27 cellular contexts compared by ENCODE assay signal in genomic region chr12:128083132-128083729, GRCh38.
"Had no signal": no experiment of that assay in that cellular context is flagged by ENCODE, and none has a peak within 500 bp of the region (broad histone marks: within the 10 kb centered on the region; RNA-seq: fewer than 3 reads in every experiment).

No MANE protein-coding gene starts in this region.

- H3K27ac ChIP-seq: breast epithelium, Peyer's patch, RWPE1, SJCRH30, VCaP had no signal

- H3K4me3 Mint-ChIP-seq: activated naive CD4-positive, alpha-beta T cell treated with anti-CD3 and anti-CD28 coated beads for 36 hours; activated naive CD8-positive, alpha-beta T cell treated with anti-CD3 and anti-CD28 coated beads for 36 hours had no signal

- H3K27ac Mint-ChIP-seq: activated naive CD4-positive, alpha-beta T cell treated with anti-CD3 and anti-CD28 coated beads for 36 hours; activated naive CD8-positive, alpha-beta T cell treated with anti-CD3 and anti-CD28 coated beads for 36 hours had no signal

- H3K27me3 Mint-ChIP-seq: activated naive CD8-positive, alpha-beta T cell treated with anti-CD3 and anti-CD28 coated beads for 36 hours had no signal

- H3K4me3 ChIP-seq: breast epithelium, MG63, Peyer's patch, SJCRH30 had no signal

- DNase-seq: activated CD4-positive, alpha-beta T cell treated with anti-CD3 and anti-CD28 coated beads, Interleukin-2, amount 50 U/mL, for 48 hours; activated CD4-positive, CD25-positive, alpha-beta regulatory T cell; activated CD8-positive, alpha-beta memory T cell treated with anti-CD3 and anti-CD28 coated beads, Interleukin-2, amount 50 U/mL, for 48 hours; activated effector memory CD4-positive, alpha-beta T cell treated with Interleukin-2 at 50 U/mL for 16 hours; activated naive CD4-positive, alpha-beta T cell treated with anti-CD3 and anti-CD28 coated beads for 36 hours; activated naive CD8-positive, alpha-beta T cell treated with anti-CD3 and anti-CD28 coated beads for 36 hours; activated T-cell treated with anti-CD3 and anti-CD28 coated beads, Interleukin-2, amount 50 U/mL, for 1 hour; aorta; caudate nucleus; MG63; NCI-H1048; NCI-H1417; NCI-H1930; NCI-H2171 treated with DMSO at 0.1 percent for 48 hours; NCI-H226; NCI-H510A; NCI-H526 treated with DMSO at 0.1 percent for 48 hours; NCI-H82; Peyer's patch; Right ventricle myocardium superior; SJCRH30; SK-N-SH; T-helper 1 cell had no signal

- H3K36me3 Mint-ChIP-seq: activated naive CD8-positive, alpha-beta T cell treated with anti-CD3 and anti-CD28 coated beads for 36 hours had no signal

- H3K27me3 ChIP-seq: breast epithelium, MG63, Peyer's patch, SJCRH30 had no signal

- H3K36me3 ChIP-seq: breast epithelium, MG63, Peyer's patch, SJCRH30 had no signal

- H3K4me1 ChIP-seq: breast epithelium, Peyer's patch had no signal

- ATAC-seq: HepG2 had no signal

- H3K4me1 Mint-ChIP-seq: activated naive CD8-positive, alpha-beta T cell treated with anti-CD3 and anti-CD28 coated beads for 36 hours had no signal

- H3K9me3 ChIP-seq: breast epithelium, MG63, Peyer's patch, SJCRH30, SK-N-SH had no signal
